In genomic region chr6:235763-236360, GRCh38 we compare ENCODE assay signal across 8 cellular contexts. TPM values are rescaled to one million over a fixed set of nuclear protein-coding genes. Genes with fewer than 3 reads are reported as not detected.
A peak's percentile ranks its signal among the peaks of the same experiment; 100 is the strongest.
DNase-seq lines count a peak whose midpoint lies in the region; ATAC-seq and TF ChIP-seq lines count a peak whose summit lies in the region.

No MANE protein-coding gene starts in this region.

- no peak overlapping the region for H2BK20ac ChIP-seq in H9 (ENCODE audit: low read depth, low read length, poor library complexity, severe bottlenecking)

- no TSS peak for BruUV-seq in PC-3 (replicated peaks; lab: Mats Ljungman, UMichigan)

- no peaks in the 10 kb centered on the region for H3K79me1 ChIP-seq in H9 (ENCODE audit: insufficient read depth, low read depth, low read length, poor library complexity, severe bottlenecking)

- no peaks in the 10 kb centered on the region for H3K27me3 ChIP-seq in H9 (ENCODE audit: insufficient read depth, low read length)
- H3K27me3 ChIP-seq in PC-3 (ENCODE audit: low read length) = no peaks in the 10 kb centered on the region
- no peaks in the 10 kb centered on the region for H3K27me3 ChIP-seq in breast epithelium
- no peaks in the 10 kb centered on the region for H3K27me3 ChIP-seq in subcutaneous abdominal adipose tissue (ENCODE audit: control insufficient read depth in 5 of 5, insufficient read depth in 4 of 5, low read length in 5 of 5)

- H3K4me1 ChIP-seq in H9 (ENCODE audit: insufficient read depth, low read length) (peaks cover 13% of the 10 kb centered on the region; the same call in 1 of the 2 replicates), PC-3 (ENCODE audit: insufficient read depth, low read length) (0 out of 2 replicates have a peak, but pooled peaks cover 3% of the 10 kb centered on the region), breast epithelium (no peaks in the 10 kb centered on the region), subcutaneous abdominal adipose tissue (ENCODE audit: control insufficient read depth in 5 of 5, insufficient read depth in 5 of 5, low read length in 5 of 5) (peaks cover 3 to 14% (median 10%) of the 10 kb centered on the region in 5 donors)

- H3K18ac ChIP-seq in H9 (ENCODE audit: insufficient read length, low read depth, low read length) = no peak overlapping the region

- H3K4me3 Mint-ChIP-seq in H9 = peak overlapping the region; percentile 35 to 51

- no peaks in the 10 kb centered on the region for H4K20me1 ChIP-seq in H9 (ENCODE audit: control insufficient read depth, insufficient read depth, insufficient read length)
- no peaks in the 10 kb centered on the region for H4K20me1 ChIP-seq in PC-3 (ENCODE audit: low read length)

- H3K27me3 Mint-ChIP-seq in H9 (ENCODE audit: low read depth) = peaks cover 2% of the 10 kb centered on the region; the same call in 1 of the 2 replicates

- H3K79me2 ChIP-seq in H9 (ENCODE audit: insufficient read depth, low read length) (no peaks in the 10 kb centered on the region), PC-3 (ENCODE audit: low read length) (no peaks in the 10 kb centered on the region)

- H3K4me2 ChIP-seq in H9 (ENCODE audit: insufficient read depth, insufficient read length, low read length) = no peak overlapping the region
- H3K4me2 ChIP-seq in PC-3 (ENCODE audit: low read length) = peak overlapping the region; percentile 44; the same call in 1 of the 2 replicates

- DNase-seq in CD1c-positive myeloid dendritic cell (ENCODE audit: extremely low spot score) (peak; percentile 37), H9 (no peak), PC-3 (no peak), breast epithelium (ENCODE audit: low spot score in 2 of 2) (no peak), myocyte (ENCODE audit: low read depth) (peak; percentile 55), HK-2 (ENCODE audit: unreplicated experiment) (no peak)

- H2BK12ac ChIP-seq in H9 (ENCODE audit: insufficient read length, low read depth, low read length) = no peak overlapping the region

- no peaks in the 10 kb centered on the region for H3K9me2 ChIP-seq in PC-3 (replicated peaks; ENCODE audit: low read length)

- H3K4ac ChIP-seq in H9 (ENCODE audit: low read depth, low read length) = no peak overlapping the region

- H3K4me3 ChIP-seq in PC-3 (ENCODE audit: low read length) = no peak overlapping the region; the same call in 1 of the 2 replicates
- H3K4me3 ChIP-seq in breast epithelium = peak overlapping the region; percentile 22 to 56 (median 35)
- H3K4me3 ChIP-seq in subcutaneous abdominal adipose tissue (ENCODE audit: low read depth in 1 of 5, low read length in 5 of 5) = peak overlapping the region; percentile 21 to 64 (median 58)

- no peak overlapping the region for H3K56ac ChIP-seq in H9 (ENCODE audit: insufficient read length, low read depth, low read length)

- no peak overlapping the region for H3K14ac ChIP-seq in H9 (ENCODE audit: insufficient read depth, low read length)

- ATAC-seq in PC-3 (no peak), HG03045 (IDR thresholded peaks at IDR 0.05; ENCODE audit: unreplicated experiment) (no peak)

- no peak overlapping the region for H4K91ac ChIP-seq in H9 (ENCODE audit: insufficient read length, low read depth, low read length)

- H3K36me3 ChIP-seq in PC-3 (ENCODE audit: low read depth, low read length) = no peaks in the 10 kb centered on the region
- H3K36me3 ChIP-seq in breast epithelium = no peaks in the 10 kb centered on the region
- H3K36me3 ChIP-seq in subcutaneous abdominal adipose tissue (ENCODE audit: control insufficient read depth in 5 of 5, insufficient read depth in 5 of 5, low read length in 5 of 5) = no peaks in the 10 kb centered on the region

- H3K9ac ChIP-seq in H9 (ENCODE audit: extremely low read depth, insufficient read length, low read length) = no peak overlapping the region
- H3K9ac ChIP-seq in PC-3 (ENCODE audit: low read length) = no peak overlapping the region
- H3K9ac ChIP-seq in subcutaneous abdominal adipose tissue (ENCODE audit: low read length in 5 of 5) = peak overlapping the region in 3 of 5 donors; percentile 40 to 66 (median 55)

- TF ChIP-seq POLR2A in breast epithelium (IDR thresholded peaks at IDR 0.05) = no peak

- no peak for TF ChIP-seq CTCF in H9 (conservative IDR thresholded peaks at IDR 0.05)
- TF ChIP-seq CTCF in PC-3 (conservative IDR thresholded peaks at IDR 0.05; ENCODE audit: low read depth, low read length) = no peak
- TF ChIP-seq CTCF in breast epithelium (IDR thresholded peaks at IDR 0.05) = no peak

- CTCF ChIA-PET in PC-3 (lab: Charles Lee) = no interaction called here

- H3F3A ChIP-seq in PC-3 (ENCODE audit: low read length, unreplicated experiment) = no peaks in the 10 kb centered on the region

- no CpG with 5 or more reads among the region's 2 CpGs for WGBS in H9 (ENCODE audit: extremely low coverage, insufficient read length, low lambda C conversion rate)

- peak overlapping the region in 1 of 3 experiments; percentile 16; a peak in 2 of 7 replicates for H3K27ac Mint-ChIP-seq in H9

- H4K8ac ChIP-seq in H9 (replicated peaks; ENCODE audit: insufficient read length, low read depth, low read length) = no peak overlapping the region

- intact Hi-C loops in PC-3 (cut with micrococcal nuclease) = no loop called here
- intact Hi-C loops in breast epithelium (cut with DNase I; ENCODE audit: low total_unique reads) = loop anchor here (5.0 kb wide), 1 partner anchor 821 kb away; no protein-coding TSS in a partner anchor

- no peak overlapping the region for H2BK15ac ChIP-seq in H9 (ENCODE audit: low read depth, low read length)

- H3K23ac ChIP-seq in H9 (ENCODE audit: insufficient read length, low read depth, low read length) = no peak overlapping the region

- H4K5ac ChIP-seq in H9 (ENCODE audit: insufficient read length, low read depth, low read length) = no peak overlapping the region

- no peak overlapping the region for H2BK120ac ChIP-seq in H9 (ENCODE audit: low read depth, low read length, poor library complexity, severe bottlenecking)

- H2BK5ac ChIP-seq in H9 (ENCODE audit: insufficient read length, low read length) = no peak overlapping the region

- no peaks in the 10 kb centered on the region; a peak in 1 of 7 replicates for H3K36me3 Mint-ChIP-seq in H9 (ENCODE audit: insufficient read depth in 1 of 3, low read depth in 3 of 3)

- no peak overlapping the region for H3T11ph ChIP-seq in H9 (ENCODE audit: low read length)

- H3K23me2 ChIP-seq in H9 (ENCODE audit: insufficient read length, low read depth, low read length, poor library complexity, severe bottlenecking) = no peaks in the 10 kb centered on the region

- H3K9me3 Mint-ChIP-seq in H9 = peaks cover 5% of the 10 kb centered on the region in 2 experiments; a peak in 3 of 5 replicates

- H3K4me1 Mint-ChIP-seq in H9 = peaks cover 28 to 32% of the 10 kb centered on the region in 2 experiments

- H2AFZ ChIP-seq in H9 (ENCODE audit: low read length) (peak overlapping the region; percentile 88), PC-3 (ENCODE audit: low read length) (peak overlapping the region; percentile 59; the same call in 1 of the 2 replicates)

- H3K9me3 ChIP-seq in H9 (ENCODE audit: control insufficient read depth, low read depth, low read length) (no peaks in the 10 kb centered on the region), PC-3 (ENCODE audit: low read length) (no peaks in the 10 kb centered on the region), breast epithelium (no peaks in the 10 kb centered on the region), subcutaneous abdominal adipose tissue (ENCODE audit: control insufficient read depth in 5 of 5, low read length in 5 of 5) (no peaks in the 10 kb centered on the region)

- POLR2A ChIA-PET in PC-3 (lab: Charles Lee; ENCODE audit: unreplicated experiment) = no interaction called here

- H3K27ac ChIP-seq in H9 (ENCODE audit: insufficient read length, low read depth, low read length) = no peak overlapping the region
- no peak overlapping the region for H3K27ac ChIP-seq in PC-3 (ENCODE audit: low read length)
- H3K27ac ChIP-seq in breast epithelium = peak overlapping the region; percentile 26 to 57
- peak overlapping the region; percentile 46 for H3K27ac ChIP-seq in subcutaneous abdominal adipose tissue (ENCODE audit: low read depth, low read length)

- no peak overlapping the region for H2AK5ac ChIP-seq in H9 (ENCODE audit: insufficient read length, low read length)

RNA-seq across cellular contexts. Expression of gene DUSP22, which starts 56.4 kb away (rescaled TPM):
- total RNA-seq in H9 (2021) (25.0 and 25.5 TPM in 2 replicates), PC-3 (2014; rRNA removed) (26.3 and 37.8 TPM in 2 replicates), breast epithelium (10 to 100 TPM; 55.6 to 81.9 (median 59.0) TPM), myocyte (29.0 and 46.4 TPM in 2 replicates)
- polyA plus RNA-seq in myocyte (2012) = 32.6 TPM

Comparison
In these comparisons a context has a peak if more than half of its experiments do, and no peak if none do; other contexts are left out.
1. DNase-seq: peak in CD1c-positive myeloid dendritic cell (single experiment) and myocyte (single experiment); none in H9 (single experiment), PC-3 (single experiment), breast epithelium (0 of 2) and HK-2 (single experiment).
2. H3K27ac ChIP-seq: peak in breast epithelium (2 of 2) and subcutaneous abdominal adipose tissue (single experiment); none in H9 (single experiment) and PC-3 (single experiment).
3. H3K9ac ChIP-seq: peak in subcutaneous abdominal adipose tissue (3 of 5); none in H9 (single experiment) and PC-3 (single experiment).